Comparison of ENCODE assay signal across 2 cellular contexts in the genomic region with DNA sequence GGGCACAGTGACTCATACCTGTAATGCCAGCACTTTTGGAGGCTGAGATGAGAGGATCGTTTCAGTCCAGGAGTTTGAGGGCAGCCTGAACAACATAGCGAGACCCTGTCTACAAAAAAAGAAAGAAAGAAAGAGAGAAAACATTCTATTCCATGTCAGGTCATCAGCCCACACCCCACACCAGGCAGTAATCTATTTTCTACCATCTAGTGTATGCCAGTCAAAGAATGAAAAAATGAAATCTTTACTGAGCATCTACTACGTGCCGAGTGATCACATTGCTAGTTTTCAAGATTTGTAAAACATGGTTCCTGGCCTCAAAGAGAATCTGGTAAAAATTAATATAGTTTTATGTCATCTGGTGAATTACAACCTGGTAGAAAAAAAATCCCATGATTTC.
TF ChIP-seq lines count a peak whose summit lies in the region.

No MANE protein-coding gene starts in this region.

TF ChIP-seq in GM23338, 12 proteins besides CTCF, POLR2A, EP300 and RAD21 (continues in another document):
- no peak for TF ChIP-seq POLR2AphosphoS5 (IDR thresholded peaks at IDR 0.05; ENCODE audit: low read depth)
- no peak for TF ChIP-seq ZNF331 (CRISPR knock-in tag; IDR thresholded peaks at IDR 0.05; ENCODE audit: low read depth)
- TF ChIP-seq NANOG (IDR thresholded peaks at IDR 0.05; ENCODE audit: borderline replicate concordance), result no peak
- TF ChIP-seq JUNB (IDR thresholded peaks at IDR 0.05; ENCODE audit: unreplicated experiment), result no peak
- no peak for TF ChIP-seq ZNF114 (CRISPR knock-in tag; IDR thresholded peaks at IDR 0.05)
- TF ChIP-seq, protein P1, sequence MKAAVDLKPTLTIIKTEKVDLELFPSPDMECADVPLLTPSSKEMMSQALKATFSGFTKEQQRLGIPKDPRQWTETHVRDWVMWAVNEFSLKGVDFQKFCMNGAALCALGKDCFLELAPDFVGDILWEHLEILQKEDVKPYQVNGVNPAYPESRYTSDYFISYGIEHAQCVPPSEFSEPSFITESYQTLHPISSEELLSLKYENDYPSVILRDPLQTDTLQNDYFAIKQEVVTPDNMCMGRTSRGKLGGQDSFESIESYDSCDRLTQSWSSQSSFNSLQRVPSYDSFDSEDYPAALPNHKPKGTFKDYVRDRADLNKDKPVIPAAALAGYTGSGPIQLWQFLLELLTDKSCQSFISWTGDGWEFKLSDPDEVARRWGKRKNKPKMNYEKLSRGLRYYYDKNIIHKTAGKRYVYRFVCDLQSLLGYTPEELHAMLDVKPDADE (IDR thresholded peaks at IDR 0.05), result no peak
- no peak for TF ChIP-seq CREB1 (CRISPR knock-in tag; IDR thresholded peaks at IDR 0.05; ENCODE audit: low read depth)
- TF ChIP-seq EZH2phosphoT487 (IDR thresholded peaks at IDR 0.05; ENCODE audit: unreplicated experiment), result no peak
- no peak for TF ChIP-seq STAT1 (IDR thresholded peaks at IDR 0.05; ENCODE audit: unreplicated experiment)
- no peak for TF ChIP-seq EZH2 (IDR thresholded peaks at IDR 0.05; ENCODE audit: low read depth, unreplicated experiment)
- TF ChIP-seq, protein P2, sequence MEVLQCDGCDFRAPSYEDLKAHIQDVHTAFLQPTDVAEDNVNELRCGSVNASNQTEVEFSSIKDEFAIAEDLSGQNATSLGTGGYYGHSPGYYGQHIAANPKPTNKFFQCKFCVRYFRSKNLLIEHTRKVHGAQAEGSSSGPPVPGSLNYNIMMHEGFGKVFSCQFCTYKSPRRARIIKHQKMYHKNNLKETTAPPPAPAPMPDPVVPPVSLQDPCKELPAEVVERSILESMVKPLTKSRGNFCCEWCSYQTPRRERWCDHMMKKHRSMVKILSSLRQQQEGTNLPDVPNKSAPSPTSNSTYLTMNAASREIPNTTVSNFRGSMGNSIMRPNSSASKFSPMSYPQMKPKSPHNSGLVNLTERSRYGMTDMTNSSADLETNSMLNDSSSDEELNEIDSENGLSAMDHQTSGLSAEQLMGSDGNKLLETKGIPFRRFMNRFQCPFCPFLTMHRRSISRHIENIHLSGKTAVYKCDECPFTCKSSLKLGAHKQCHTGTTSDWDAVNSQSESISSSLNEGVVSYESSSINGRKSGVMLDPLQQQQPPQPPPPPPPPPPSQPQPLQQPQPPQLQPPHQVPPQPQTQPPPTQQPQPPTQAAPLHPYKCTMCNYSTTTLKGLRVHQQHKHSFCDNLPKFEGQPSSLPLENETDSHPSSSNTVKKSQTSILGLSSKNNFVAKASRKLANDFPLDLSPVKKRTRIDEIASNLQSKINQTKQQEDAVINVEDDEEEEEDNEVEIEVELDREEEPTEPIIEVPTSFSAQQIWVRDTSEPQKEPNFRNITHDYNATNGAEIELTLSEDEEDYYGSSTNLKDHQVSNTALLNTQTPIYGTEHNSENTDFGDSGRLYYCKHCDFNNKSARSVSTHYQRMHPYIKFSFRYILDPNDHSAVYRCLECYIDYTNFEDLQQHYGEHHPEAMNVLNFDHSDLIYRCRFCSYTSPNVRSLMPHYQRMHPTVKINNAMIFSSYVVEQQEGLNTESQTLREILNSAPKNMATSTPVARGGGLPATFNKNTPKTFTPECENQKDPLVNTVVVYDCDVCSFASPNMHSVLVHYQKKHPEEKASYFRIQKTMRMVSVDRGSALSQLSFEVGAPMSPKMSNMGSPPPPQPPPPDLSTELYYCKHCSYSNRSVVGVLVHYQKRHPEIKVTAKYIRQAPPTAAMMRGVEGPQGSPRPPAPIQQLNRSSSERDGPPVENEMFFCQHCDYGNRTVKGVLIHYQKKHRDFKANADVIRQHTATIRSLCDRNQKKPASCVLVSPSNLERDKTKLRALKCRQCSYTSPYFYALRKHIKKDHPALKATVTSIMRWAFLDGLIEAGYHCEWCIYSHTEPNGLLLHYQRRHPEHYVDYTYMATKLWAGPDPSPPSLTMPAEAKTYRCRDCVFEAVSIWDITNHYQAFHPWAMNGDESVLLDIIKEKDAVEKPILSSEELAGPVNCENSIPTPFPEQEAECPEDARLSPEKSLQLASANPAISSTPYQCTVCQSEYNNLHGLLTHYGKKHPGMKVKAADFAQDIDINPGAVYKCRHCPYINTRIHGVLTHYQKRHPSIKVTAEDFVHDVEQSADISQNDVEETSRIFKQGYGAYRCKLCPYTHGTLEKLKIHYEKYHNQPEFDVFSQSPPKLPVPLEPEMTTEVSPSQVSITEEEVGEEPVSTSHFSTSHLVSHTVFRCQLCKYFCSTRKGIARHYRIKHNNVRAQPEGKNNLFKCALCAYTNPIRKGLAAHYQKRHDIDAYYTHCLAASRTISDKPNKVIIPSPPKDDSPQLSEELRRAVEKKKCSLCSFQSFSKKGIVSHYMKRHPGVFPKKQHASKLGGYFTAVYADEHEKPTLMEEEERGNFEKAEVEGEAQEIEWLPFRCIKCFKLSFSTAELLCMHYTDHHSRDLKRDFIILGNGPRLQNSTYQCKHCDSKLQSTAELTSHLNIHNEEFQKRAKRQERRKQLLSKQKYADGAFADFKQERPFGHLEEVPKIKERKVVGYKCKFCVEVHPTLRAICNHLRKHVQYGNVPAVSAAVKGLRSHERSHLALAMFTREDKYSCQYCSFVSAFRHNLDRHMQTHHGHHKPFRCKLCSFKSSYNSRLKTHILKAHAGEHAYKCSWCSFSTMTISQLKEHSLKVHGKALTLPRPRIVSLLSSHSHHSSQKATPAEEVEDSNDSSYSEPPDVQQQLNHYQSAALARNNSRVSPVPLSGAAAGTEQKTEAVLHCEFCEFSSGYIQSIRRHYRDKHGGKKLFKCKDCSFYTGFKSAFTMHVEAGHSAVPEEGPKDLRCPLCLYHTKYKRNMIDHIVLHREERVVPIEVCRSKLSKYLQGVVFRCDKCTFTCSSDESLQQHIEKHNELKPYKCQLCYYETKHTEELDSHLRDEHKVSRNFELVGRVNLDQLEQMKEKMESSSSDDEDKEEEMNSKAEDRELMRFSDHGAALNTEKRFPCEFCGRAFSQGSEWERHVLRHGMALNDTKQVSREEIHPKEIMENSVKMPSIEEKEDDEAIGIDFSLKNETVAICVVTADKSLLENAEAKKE (CRISPR knock-in tag; IDR thresholded peaks at IDR 0.05), result no peak

TF ChIP-seq in K562, 482 proteins besides CTCF, POLR2A, EP300 and RAD21:
- TF ChIP-seq ZNF76 (CRISPR knock-in tag; IDR thresholded peaks at IDR 0.05; ENCODE audit: borderline replicate concordance), result no peak
- TF ChIP-seq SP1 (CRISPR knock-in tag; IDR thresholded peaks at IDR 0.05), result no peak
- TF ChIP-seq, protein P3, sequence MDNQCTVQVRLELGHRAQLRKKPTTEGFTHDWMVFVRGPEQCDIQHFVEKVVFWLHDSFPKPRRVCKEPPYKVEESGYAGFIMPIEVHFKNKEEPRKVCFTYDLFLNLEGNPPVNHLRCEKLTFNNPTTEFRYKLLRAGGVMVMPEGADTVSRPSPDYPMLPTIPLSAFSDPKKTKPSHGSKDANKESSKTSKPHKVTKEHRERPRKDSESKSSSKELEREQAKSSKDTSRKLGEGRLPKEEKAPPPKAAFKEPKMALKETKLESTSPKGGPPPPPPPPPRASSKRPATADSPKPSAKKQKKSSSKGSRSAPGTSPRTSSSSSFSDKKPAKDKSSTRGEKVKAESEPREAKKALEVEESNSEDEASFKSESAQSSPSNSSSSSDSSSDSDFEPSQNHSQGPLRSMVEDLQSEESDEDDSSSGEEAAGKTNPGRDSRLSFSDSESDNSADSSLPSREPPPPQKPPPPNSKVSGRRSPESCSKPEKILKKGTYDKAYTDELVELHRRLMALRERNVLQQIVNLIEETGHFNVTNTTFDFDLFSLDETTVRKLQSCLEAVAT (IDR thresholded peaks at IDR 0.05), result no peak
- TF ChIP-seq RBM25 (IDR thresholded peaks at IDR 0.05; ENCODE audit: low read depth, low read length, severe bottlenecking), result peak; percentile 80
- TF ChIP-seq ZNF143 (CRISPR knock-in tag; IDR thresholded peaks at IDR 0.05), result no peak
